Comparison of ENCODE assay signal across 15 cellular contexts in genomic region chr17:5225668-5226457, GRCh38. TPM values are rescaled to one million over a fixed set of nuclear protein-coding genes. Genes with fewer than 3 reads are reported as not detected.
A peak's percentile ranks its signal among the peaks of the same experiment; 100 is the strongest.
DNase-seq lines count a peak whose midpoint lies in the region; ATAC-seq lines count a peak whose summit lies in the region.
"Had no signal": no experiment of that assay in that cellular context is flagged by ENCODE, and none has a peak within 500 bp of the region (broad histone marks: within the 10 kb centered on the region; RNA-seq: fewer than 3 reads in every experiment).

No MANE protein-coding gene starts in this region.

- H3K4me3 Mint-ChIP-seq in activated T-cell treated with anti-CD3 and anti-CD28 coated beads, Interleukin-2, amount 50 U/mL, for 4 hours, result peak overlapping the region; percentile 35
- peak overlapping the region; percentile 5 for H3K4me3 Mint-ChIP-seq in activated naive CD8-positive, alpha-beta T cell treated with anti-CD3 and anti-CD28 coated beads, Interleukin-2, amount 10 ng/mL, durations not matched to agents 7 days and 5 days

- no peaks in the 10 kb centered on the region for H3K36me3 ChIP-seq in thymus (ENCODE audit: control insufficient read depth, insufficient read depth)
- H3K36me3 ChIP-seq: upper lobe of left lung had no signal

- H3K4me1 Mint-ChIP-seq in activated T-cell treated with anti-CD3 and anti-CD28 coated beads, Interleukin-2, amount 50 U/mL, for 4 hours (ENCODE audit: low read depth), result peaks cover 38% of the 10 kb centered on the region
- peaks cover 30% of the 10 kb centered on the region for H3K4me1 Mint-ChIP-seq in activated naive CD8-positive, alpha-beta T cell treated with anti-CD3 and anti-CD28 coated beads, Interleukin-2, amount 10 ng/mL, durations not matched to agents 7 days and 5 days

- no peak overlapping the region for H3K4me3 ChIP-seq in thymus (ENCODE audit: low read length)
- H3K4me3 ChIP-seq: heart right ventricle, lung, upper lobe of left lung had no signal

- no peaks in the 10 kb centered on the region for H3K27me3 ChIP-seq in thymus (ENCODE audit: control insufficient read depth, insufficient read depth)
- H3K27me3 ChIP-seq: heart right ventricle, upper lobe of left lung had no signal

- peaks cover 11% of the 10 kb centered on the region for H3K36me3 Mint-ChIP-seq in activated T-cell treated with anti-CD3 and anti-CD28 coated beads, Interleukin-2, amount 50 U/mL, for 4 hours (ENCODE audit: insufficient read depth)
- H3K36me3 Mint-ChIP-seq in activated naive CD8-positive, alpha-beta T cell treated with anti-CD3 and anti-CD28 coated beads, Interleukin-2, amount 10 ng/mL, durations not matched to agents 7 days and 5 days, result peaks cover 10% of the 10 kb centered on the region

- H3K27me3 Mint-ChIP-seq in activated T-cell treated with anti-CD3 and anti-CD28 coated beads, Interleukin-2, amount 50 U/mL, for 4 hours (ENCODE audit: low read depth), result no peaks in the 10 kb centered on the region
- H3K27me3 Mint-ChIP-seq in activated naive CD8-positive, alpha-beta T cell treated with anti-CD3 and anti-CD28 coated beads, Interleukin-2, amount 10 ng/mL, durations not matched to agents 7 days and 5 days, result no peaks in the 10 kb centered on the region

- no peak overlapping the region for H3K27ac Mint-ChIP-seq in activated naive CD8-positive, alpha-beta T cell treated with anti-CD3 and anti-CD28 coated beads, Interleukin-2, amount 10 ng/mL, durations not matched to agents 7 days and 5 days

- POLR2A ChIA-PET in activated naive CD8-positive, alpha-beta T cell treated with anti-CD3 and anti-CD28 coated beads, Interleukin-2, amount 10 ng/mL, durations not matched to agents 7 days and 5 days (lab: Charles Lee), result interaction anchor here (0.7 kb wide), 2 partner anchors 20 to 43 kb away, joined by 3 read pairs; no protein-coding TSS in a partner anchor

- intact Hi-C loops in left ventricle myocardium superior (cut with micrococcal nuclease), result no loop called here

- no peak for DNase-seq in activated T-cell treated with anti-CD3 and anti-CD28 coated beads, Interleukin-2, amount 50 U/mL, for 4 hours
- DNase-seq in activated T-cell treated with anti-CD3 and anti-CD28 coated beads, Interleukin-2, amount 50 U/mL, for 1 hour, result no peak
- no peak for DNase-seq in activated naive CD8-positive, alpha-beta T cell treated with anti-CD3 and anti-CD28 coated beads, Interleukin-2, amount 10 ng/mL, durations not matched to agents 7 days and 5 days
- DNase-seq in KG1 (lab: John Stamatoyannopoulos, UW) (no peak), left ventricle myocardium superior (no peak)
- DNase-seq: activated CD4-positive, alpha-beta T cell treated with anti-CD3 and anti-CD28 coated beads for 4 hours; heart right ventricle; Right ventricle myocardium superior; upper lobe of left lung had no signal

- H3K9me3 Mint-ChIP-seq in activated T-cell treated with anti-CD3 and anti-CD28 coated beads, Interleukin-2, amount 50 U/mL, for 4 hours, result no peaks in the 10 kb centered on the region
- no peaks in the 10 kb centered on the region for H3K9me3 Mint-ChIP-seq in activated naive CD8-positive, alpha-beta T cell treated with anti-CD3 and anti-CD28 coated beads, Interleukin-2, amount 10 ng/mL, durations not matched to agents 7 days and 5 days

- H3K4me1 ChIP-seq in thymus (ENCODE audit: control insufficient read depth, insufficient read depth, low read length), result peaks cover 8% of the 10 kb centered on the region

- no peak for ATAC-seq in activated T-cell treated with anti-CD3 and anti-CD28 coated beads, Interleukin-2, amount 50 U/mL, for 4 hours
- ATAC-seq in HG03354 (IDR thresholded peaks at IDR 0.05; ENCODE audit: poor library complexity, severe bottlenecking, unreplicated experiment), result peak; percentile 44
- no peak for ATAC-seq in activated naive CD8-positive, alpha-beta T cell treated with anti-CD3 and anti-CD28 coated beads, Interleukin-2, amount 10 ng/mL, durations not matched to agents 7 days and 5 days (ENCODE audit: low read depth)
- no peak for ATAC-seq in GM21576 (IDR thresholded peaks at IDR 0.05; ENCODE audit: unreplicated experiment)
- ATAC-seq in left ventricle myocardium superior, result no peak

- peak overlapping the region; percentile 58 for H3K27ac ChIP-seq in thymus (ENCODE audit: low read depth)

- WGBS in thymus, result 91% methylated on average over 17 of the region's 17 CpGs

- H3K9me3 ChIP-seq in thymus (ENCODE audit: control insufficient read depth), result no peaks in the 10 kb centered on the region
- H3K9me3 ChIP-seq: heart right ventricle, upper lobe of left lung had no signal

RNA-seq across cellular contexts. Expression of gene SCIMP, which starts 8.8 kb away (rescaled TPM):
- under 1 TPM in 1 of 3 donors, not detected in 2; 0.10 TPM for total RNA-seq in activated T-cell treated with anti-CD3 and anti-CD28 coated beads, Interleukin-2, amount 50 U/mL, for 4 hours
- under 1 TPM in 1 of 2 experiments, not detected in 1; 0.33 TPM for total RNA-seq in activated naive CD8-positive, alpha-beta T cell treated with anti-CD3 and anti-CD28 coated beads, Interleukin-2, amount 10 ng/mL, durations not matched to agents 7 days and 5 days
- polyA plus RNA-seq in thymus, result 5.1 TPM
- total RNA-seq in left ventricle myocardium superior, result 1.2 TPM
- total RNA-seq: A673, pulmonary artery endothelial cell had no signal

RNA-seq across cellular contexts. Expression of gene ZNF594, which starts 34.2 kb away (rescaled TPM):
- total RNA-seq in activated T-cell treated with anti-CD3 and anti-CD28 coated beads, Interleukin-2, amount 50 U/mL, for 4 hours, result 1 to 10 TPM; 6.5 to 7.6 (median 6.7) TPM
- 10 to 100 TPM; 17.2 to 17.5 TPM for total RNA-seq in activated naive CD8-positive, alpha-beta T cell treated with anti-CD3 and anti-CD28 coated beads, Interleukin-2, amount 10 ng/mL, durations not matched to agents 7 days and 5 days
- polyA plus RNA-seq in thymus, result 5.0 TPM
- 7.5 TPM for total RNA-seq in left ventricle myocardium superior

RNA-seq across cellular contexts. Expression of gene RABEP1, which starts 56.2 kb away (rescaled TPM):
- total RNA-seq in activated T-cell treated with anti-CD3 and anti-CD28 coated beads, Interleukin-2, amount 50 U/mL, for 4 hours, result 10 to 100 TPM; 72.9 to 80.8 (median 76.3) TPM
- 10 to 100 TPM; 39.2 to 42.0 TPM for total RNA-seq in activated naive CD8-positive, alpha-beta T cell treated with anti-CD3 and anti-CD28 coated beads, Interleukin-2, amount 10 ng/mL, durations not matched to agents 7 days and 5 days
- polyA plus RNA-seq in thymus, result 31.3 TPM
- 56.0 TPM for total RNA-seq in left ventricle myocardium superior
